Comparison of ENCODE assay signal across 8 cellular contexts in the genomic region with DNA sequence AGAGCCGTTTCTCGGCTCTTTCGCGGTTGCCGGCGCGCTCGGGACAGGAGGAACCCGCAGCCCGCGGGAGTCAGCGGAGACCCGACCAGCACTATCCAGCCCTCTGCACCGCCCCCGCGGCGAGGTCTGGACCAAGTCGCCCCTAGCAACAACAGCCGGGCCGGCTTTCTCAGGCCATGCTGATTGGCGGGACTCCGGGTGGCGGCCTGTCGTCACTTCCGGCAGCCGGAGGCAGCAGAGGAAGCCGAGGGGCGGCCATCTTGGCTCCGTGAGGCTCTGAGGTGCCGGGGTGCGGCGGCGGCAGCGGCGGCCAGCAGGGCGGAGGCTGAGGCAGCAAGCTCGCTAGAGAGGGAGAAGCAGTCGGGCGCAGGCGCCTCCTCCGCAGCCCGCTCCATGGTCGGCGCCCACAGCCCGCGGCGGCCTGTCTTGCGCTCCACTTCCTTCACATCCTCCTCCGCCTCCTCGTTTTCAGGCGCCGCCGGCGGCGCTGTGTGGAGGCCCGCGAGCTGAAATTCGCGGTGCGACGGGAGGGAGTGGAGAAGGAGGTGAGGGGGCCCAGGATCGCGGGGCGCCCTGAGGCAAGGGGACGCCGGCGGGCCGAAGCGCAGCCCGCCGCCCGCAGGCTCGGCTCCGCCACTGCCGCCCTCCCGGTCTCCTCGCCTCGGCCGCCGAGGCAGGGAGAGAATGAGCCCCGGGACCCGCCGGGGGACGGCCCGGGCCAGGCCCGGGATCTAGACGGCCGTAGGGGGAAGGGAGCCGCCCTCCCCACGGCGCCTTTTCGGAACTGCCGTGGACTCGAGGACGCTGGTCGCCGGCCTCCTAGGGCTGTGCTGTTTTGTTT. TPM values are rescaled to one million over a fixed set of nuclear protein-coding genes. Genes with fewer than 3 reads are reported as not detected.
DNase-seq lines count a peak whose midpoint lies in the region; ATAC-seq lines count a peak whose summit lies in the region.

A gene (plus strand): TSS at position 263 of the 841 bp plus-strand sequence. CDS start 615 bp downstream, outside the sequence.

- H3K27me3 Mint-ChIP-seq in IgD-negative memory B cell, result peaks cover 10% of the 10 kb centered on the region

- peaks cover 8% of the 10 kb centered on the region for H3K36me3 Mint-ChIP-seq in IgD-negative memory B cell

- peaks cover 0 to 4% (median 0%) of the 10 kb centered on the region in 3 donors for H3K9me3 Mint-ChIP-seq in IgD-negative memory B cell

- H3K4me3 Mint-ChIP-seq in IgD-negative memory B cell, result peak within 1 kb of the TSS; percentile 95 to 99 (median 96)

- peak; percentile 93 for ATAC-seq in GM21529 (IDR thresholded peaks at IDR 0.05; ENCODE audit: unreplicated experiment)

- peak within 1 kb of the TSS; percentile 91 to 96 (median 95) for H3K27ac Mint-ChIP-seq in IgD-negative memory B cell

- H3K4me1 Mint-ChIP-seq in IgD-negative memory B cell, result peaks cover 22 to 32% (median 27%) of the 10 kb centered on the region in 3 donors

- peak; percentile 77 for DNase-seq in DMS153 (lab: John Stamatoyannopoulos, UW)
- peak; percentile 96 for DNase-seq in OCI-M1 (lab: John Stamatoyannopoulos, UW)
- peak; percentile 96 for DNase-seq in activated T-cell treated with anti-CD3 and anti-CD28 coated beads for 24 hours (ENCODE audit: low read depth)
- peak; percentile 92 for DNase-seq in epidermal melanocyte (ENCODE audit: insufficient read length, low spot score)
- peak; percentile 95 for DNase-seq in middle frontal gyrus (ENCODE audit: extremely low spot score, low spot score)
- peak; percentile 94 to 95 for DNase-seq in stimulated activated CD8-positive, alpha-beta memory T cell treated with anti-CD3 and anti-CD28 coated beads, Interleukin-2, amount 100 ng/mL, for 48 hours (ENCODE audit: low read depth in 2 of 2)

RNA-seq across cellular contexts. Expression of the gene that starts here (rescaled TPM):
- polyA plus RNA-seq in IgD-negative memory B cell, result 40.3 TPM

Comparison
In these comparisons a context has a peak if more than half of its experiments do, and no peak if none do; other contexts are left out.
1. Peak in every context shown above with its lines: DNase-seq and ATAC-seq.